ENCODE assay signal across 23 cellular contexts in genomic region chr13:30648522-30649012, GRCh38. TPM values are rescaled to one million over a fixed set of nuclear protein-coding genes. Genes with fewer than 3 reads are reported as not detected.
DNase-seq lines count a peak whose midpoint lies in the region; ATAC-seq and TF ChIP-seq lines count a peak whose summit lies in the region.
"Had no signal": no experiment of that assay in that cellular context is flagged by ENCODE, and none has a peak within 500 bp of the region (broad histone marks: within the 10 kb centered on the region; RNA-seq: fewer than 3 reads in every experiment).

No MANE protein-coding gene starts in this region.

- WGBS in neuronal stem cell (ENCODE audit: extremely low coverage in 2 of 2, insufficient read length in 2 of 2, insufficient replicate concordance in 1 of 2), 2 donors = no CpG with 5 or more reads among the region's 4 CpGs

- H3K14ac ChIP-seq in neuronal stem cell (ENCODE audit: low read length) = no peak overlapping the region

- H3K27ac Mint-ChIP-seq in CD8-positive, alpha-beta T cell = peak overlapping the region; percentile 19
- peak overlapping the region; percentile 87 to 97 (median 88) for H3K27ac Mint-ChIP-seq in IgD-negative memory B cell
- peak overlapping the region; percentile 30 for H3K27ac Mint-ChIP-seq in progenitor cell of endocrine pancreas
- H3K27ac Mint-ChIP-seq in MCF 10A (ENCODE audit: low read depth, unreplicated experiment) = no peak overlapping the region
- H3K27ac Mint-ChIP-seq: activated naive CD4-positive, alpha-beta T cell treated with anti-CD3 and anti-CD28 coated beads, Interleukin-2, amount 10 ng/mL, durations not matched to agents 7 days and 5 days; neural progenitor cell had no signal

- no peak overlapping the region for H2AK5ac ChIP-seq in neuronal stem cell (ENCODE audit: low read depth, low read length)

- no peak overlapping the region for H4K8ac ChIP-seq in neuronal stem cell (ENCODE audit: low read depth, low read length)

- H2BK120ac ChIP-seq in neuronal stem cell (ENCODE audit: low read depth, low read length) = no peak overlapping the region

- no peak overlapping the region for H4K91ac ChIP-seq in neuronal stem cell (ENCODE audit: low read depth, low read length, poor library complexity)

- peaks cover 28% of the 10 kb centered on the region for H3K36me3 ChIP-seq in CD8-positive, alpha-beta T cell (ENCODE audit: insufficient read depth, low read length)
- peaks cover 17 to 100% of the 10 kb centered on the region in 2 donors for H3K36me3 ChIP-seq in neuronal stem cell (replicated peaks in 1 of 2; ENCODE audit: control insufficient read depth in 2 of 2, insufficient read depth in 2 of 2, low read length in 2 of 2)
- H3K36me3 ChIP-seq: prostate gland had no signal

- POLR2A ChIA-PET in CD8-positive, alpha-beta T cell (lab: Charles Lee) = no interaction called here
- POLR2A ChIA-PET in MCF 10A (lab: Yijun Ruan, JAX) = interaction anchor here (0.7 kb wide), 1 partner anchor 95 kb away, joined by 3 read pairs; no protein-coding TSS in a partner anchor

- H3K79me1 ChIP-seq in neuronal stem cell (ENCODE audit: low read depth, low read length) = no peaks in the 10 kb centered on the region

- no peaks in the 10 kb centered on the region for H3K9me3 Mint-ChIP-seq in CD8-positive, alpha-beta T cell
- H3K9me3 Mint-ChIP-seq in IgD-negative memory B cell (no peaks in the 10 kb centered on the region), progenitor cell of endocrine pancreas (ENCODE audit: low read depth) (no peaks in the 10 kb centered on the region), MCF 10A (ENCODE audit: unreplicated experiment) (no peaks in the 10 kb centered on the region)
- H3K9me3 Mint-ChIP-seq: activated naive CD4-positive, alpha-beta T cell treated with anti-CD3 and anti-CD28 coated beads, Interleukin-2, amount 10 ng/mL, durations not matched to agents 7 days and 5 days; central memory CD8-positive, alpha-beta T cell; neural progenitor cell had no signal

- intact Hi-C loops in CD8-positive, alpha-beta T cell (cut with DNase I, micrococcal nuclease) = no loop called here
- intact Hi-C loops in MCF 10A (cut with micrococcal nuclease) = no loop called here

- H2BK5ac ChIP-seq in neuronal stem cell (ENCODE audit: low read length) = no peak overlapping the region

- BruUV-seq in MCF 10A (replicated peaks; lab: Mats Ljungman, UMichigan) = no TSS peak

- H3K9me3 ChIP-seq in CD8-positive, alpha-beta T cell (ENCODE audit: low read length) = no peaks in the 10 kb centered on the region
- H3K9me3 ChIP-seq in neuronal stem cell (replicated peaks in 1 of 2; ENCODE audit: control insufficient read depth in 2 of 2, insufficient read depth in 1 of 2, low read depth in 1 of 2, low read length in 2 of 2) = no peaks in the 10 kb centered on the region
- H3K9me3 ChIP-seq: heart right ventricle, left ventricle myocardium inferior, prostate gland had no signal

- no peak overlapping the region for H3K23ac ChIP-seq in neuronal stem cell (ENCODE audit: low read depth, low read length, poor library complexity)

- ATAC-seq in CD8-positive, alpha-beta T cell = no peak
- ATAC-seq: heart right ventricle, SK-N-SH treated with all-trans-retinoic acid at 6 μM for 48 hours had no signal

- H2BK15ac ChIP-seq in neuronal stem cell (ENCODE audit: low read length) = no peak overlapping the region

- H3K36me3 Mint-ChIP-seq in CD8-positive, alpha-beta T cell = peaks cover 89% of the 10 kb centered on the region
- H3K36me3 Mint-ChIP-seq in IgD-negative memory B cell (peaks cover 2% of the 10 kb centered on the region), progenitor cell of endocrine pancreas (ENCODE audit: insufficient read depth) (peaks cover 23% of the 10 kb centered on the region), MCF 10A (ENCODE audit: insufficient read depth, unreplicated experiment) (peaks cover 66% of the 10 kb centered on the region)

- no peak overlapping the region for H2BK12ac ChIP-seq in neuronal stem cell (ENCODE audit: low read length)

- TF ChIP-seq CTCF in CD8-positive, alpha-beta T cell (IDR thresholded peaks at IDR 0.05) = no peak
- TF ChIP-seq CTCF in progenitor cell of endocrine pancreas (IDR thresholded peaks at IDR 0.05; ENCODE audit: unreplicated experiment) (no peak), MCF 10A (IDR thresholded peaks at IDR 0.05; ENCODE audit: unreplicated experiment) (no peak)

- no peak overlapping the region for H3K4me3 ChIP-seq in CD8-positive, alpha-beta T cell (ENCODE audit: low read depth, low read length)
- H3K4me3 ChIP-seq in neuronal stem cell (ENCODE audit: low read length in 2 of 2) = no peak overlapping the region
- H3K4me3 ChIP-seq: heart right ventricle, left ventricle myocardium inferior, neural progenitor cell, prostate gland had no signal

- no peaks in the 10 kb centered on the region for H3K27me3 Mint-ChIP-seq in CD8-positive, alpha-beta T cell (ENCODE audit: low read depth)
- no peaks in the 10 kb centered on the region for H3K27me3 Mint-ChIP-seq in IgD-negative memory B cell
- no peaks in the 10 kb centered on the region for H3K27me3 Mint-ChIP-seq in progenitor cell of endocrine pancreas
- no peaks in the 10 kb centered on the region for H3K27me3 Mint-ChIP-seq in MCF 10A (ENCODE audit: insufficient read depth, unreplicated experiment)
- H3K27me3 Mint-ChIP-seq: activated naive CD4-positive, alpha-beta T cell treated with anti-CD3 and anti-CD28 coated beads, Interleukin-2, amount 10 ng/mL, durations not matched to agents 7 days and 5 days; central memory CD8-positive, alpha-beta T cell had no signal

- H3K4me1 ChIP-seq in CD8-positive, alpha-beta T cell (ENCODE audit: insufficient read depth, low read length) = peaks cover 2% of the 10 kb centered on the region
- H3K4me1 ChIP-seq in neuronal stem cell (ENCODE audit: control insufficient read depth in 2 of 2, insufficient read depth in 1 of 2, low read depth in 1 of 2, low read length in 2 of 2) = peaks cover 0 to 2% of the 10 kb centered on the region in 2 donors
- H3K4me1 ChIP-seq: neural progenitor cell had no signal

- no peak overlapping the region for H3K27ac ChIP-seq in CD8-positive, alpha-beta T cell (ENCODE audit: low read depth, low read length)
- H3K27ac ChIP-seq in neuronal stem cell (replicated peaks; ENCODE audit: low read length) = no peak overlapping the region
- H3K27ac ChIP-seq: epithelial cell of prostate, heart right ventricle, left ventricle myocardium inferior, neural progenitor cell, RWPE1 had no signal

- no peak for DNase-seq in CD8-positive, alpha-beta T cell
- DNase-seq in germinal center (ENCODE audit: low spot score) (peak; percentile 54), progenitor cell of endocrine pancreas (ENCODE audit: low spot score, unreplicated experiment) (no peak), SIG-M5 treated with dmso at 0.1 percent for 504 hours (lab: John Stamatoyannopoulos, UW; ENCODE audit: unreplicated experiment) (no peak), MCF 10A (ENCODE audit: unreplicated experiment) (no peak), neuronal stem cell (ENCODE audit: low spot score) (no peak)
- DNase-seq: activated CD4-positive, alpha-beta T cell treated with anti-CD3 and anti-CD28 coated beads for 1 hour; activated CD8-positive, alpha-beta memory T cell treated with anti-CD3 and anti-CD28 coated beads for 24 hours; activated naive CD4-positive, alpha-beta T cell treated with anti-CD3 and anti-CD28 coated beads, Interleukin-2, amount 10 ng/mL, durations not matched to agents 7 days and 5 days; activated T-cell treated with anti-CD3 and anti-CD28 coated beads, Interleukin-2, amount 50 U/mL, for 48 hours; AML-193; H7; heart right ventricle; left ventricle myocardium inferior; NCI-H1436 treated with DMSO at 0.1 percent for 48 hours; NCI-H524 treated with DMSO at 0.1 percent for 48 hours had no signal

- H3K9ac ChIP-seq in neuronal stem cell (ENCODE audit: low read depth, low read length, poor library complexity) = no peak overlapping the region

- no peak overlapping the region for H3K18ac ChIP-seq in neuronal stem cell (ENCODE audit: low read length)

- no peak overlapping the region for H2AFZ ChIP-seq in neuronal stem cell (ENCODE audit: low read length)
- H2AFZ ChIP-seq: neural progenitor cell had no signal

- H3K4me1 Mint-ChIP-seq in CD8-positive, alpha-beta T cell (ENCODE audit: low read depth) = peaks cover 43% of the 10 kb centered on the region
- peaks cover 24 to 30% (median 25%) of the 10 kb centered on the region in 3 donors for H3K4me1 Mint-ChIP-seq in IgD-negative memory B cell
- H3K4me1 Mint-ChIP-seq in progenitor cell of endocrine pancreas (ENCODE audit: low read depth) = peaks cover 15% of the 10 kb centered on the region
- no peaks in the 10 kb centered on the region for H3K4me1 Mint-ChIP-seq in MCF 10A (ENCODE audit: insufficient read depth, unreplicated experiment)

- H3K27me3 ChIP-seq in CD8-positive, alpha-beta T cell (ENCODE audit: insufficient read depth, low read length) = no peaks in the 10 kb centered on the region
- no peaks in the 10 kb centered on the region for H3K27me3 ChIP-seq in neuronal stem cell (ENCODE audit: control insufficient read depth in 3 of 3, insufficient read depth in 3 of 3, low read depth in 1 of 3, low read length in 3 of 3)
- H3K27me3 ChIP-seq: heart right ventricle, neural progenitor cell had no signal

- H3K4ac ChIP-seq in neuronal stem cell (ENCODE audit: low read length) = no peak overlapping the region

- H3K4me3 Mint-ChIP-seq in CD8-positive, alpha-beta T cell = no peak overlapping the region
- H3K4me3 Mint-ChIP-seq in IgD-negative memory B cell = peak overlapping the region; percentile 22 to 75 (median 44)
- no peak overlapping the region for H3K4me3 Mint-ChIP-seq in progenitor cell of endocrine pancreas (ENCODE audit: low read depth)
- H3K4me3 Mint-ChIP-seq in MCF 10A (ENCODE audit: unreplicated experiment) = no peak overlapping the region
- H3K4me3 Mint-ChIP-seq: activated naive CD4-positive, alpha-beta T cell treated with anti-CD3 and anti-CD28 coated beads, Interleukin-2, amount 10 ng/mL, durations not matched to agents 7 days and 5 days; central memory CD8-positive, alpha-beta T cell; neural progenitor cell had no signal

- CTCF ChIA-PET in CD8-positive, alpha-beta T cell (lab: Charles Lee) = no interaction called here
- CTCF ChIA-PET in MCF 10A (lab: Yijun Ruan, JAX) = interaction anchor here (0.6 to 1.0 kb wide), 2 partner anchors 12 to 14 kb away, joined by 3 read pairs; no protein-coding TSS in a partner anchor

- H3K4me2 ChIP-seq in neuronal stem cell (ENCODE audit: insufficient read depth, low read length, poor library complexity, severe bottlenecking) = no peak overlapping the region
- H3K4me2 ChIP-seq: neural progenitor cell had no signal

RNA-seq across cellular contexts. Expression of gene USPL1, which starts 30.8 kb away (rescaled TPM):
- 10 to 100 TPM; 42.0 to 42.4 TPM for total RNA-seq in CD8-positive, alpha-beta T cell
- 26.1 TPM for polyA plus RNA-seq in IgD-negative memory B cell
- 21.9 and 23.7 TPM in 2 replicates for total RNA-seq in progenitor cell of endocrine pancreas
- total RNA-seq in MCF 10A (2022) = 9.8 and 11.8 TPM in 2 replicates
- 15.2 TPM for polyA plus RNA-seq in neuronal stem cell (2013, experiment 1 of 2)
- polyA plus RNA-seq in neuronal stem cell (2013, experiment 2 of 2) = 15.3 TPM

Comparison
In these comparisons a context has a peak if more than half of its experiments do, and no peak if none do; other contexts are left out.
1. H3K4me3 Mint-ChIP-seq: peak in IgD-negative memory B cell (4 of 4); none in CD8-positive, alpha-beta T cell (single experiment), progenitor cell of endocrine pancreas (single experiment) and MCF 10A (single experiment).